In the genomic region with DNA sequence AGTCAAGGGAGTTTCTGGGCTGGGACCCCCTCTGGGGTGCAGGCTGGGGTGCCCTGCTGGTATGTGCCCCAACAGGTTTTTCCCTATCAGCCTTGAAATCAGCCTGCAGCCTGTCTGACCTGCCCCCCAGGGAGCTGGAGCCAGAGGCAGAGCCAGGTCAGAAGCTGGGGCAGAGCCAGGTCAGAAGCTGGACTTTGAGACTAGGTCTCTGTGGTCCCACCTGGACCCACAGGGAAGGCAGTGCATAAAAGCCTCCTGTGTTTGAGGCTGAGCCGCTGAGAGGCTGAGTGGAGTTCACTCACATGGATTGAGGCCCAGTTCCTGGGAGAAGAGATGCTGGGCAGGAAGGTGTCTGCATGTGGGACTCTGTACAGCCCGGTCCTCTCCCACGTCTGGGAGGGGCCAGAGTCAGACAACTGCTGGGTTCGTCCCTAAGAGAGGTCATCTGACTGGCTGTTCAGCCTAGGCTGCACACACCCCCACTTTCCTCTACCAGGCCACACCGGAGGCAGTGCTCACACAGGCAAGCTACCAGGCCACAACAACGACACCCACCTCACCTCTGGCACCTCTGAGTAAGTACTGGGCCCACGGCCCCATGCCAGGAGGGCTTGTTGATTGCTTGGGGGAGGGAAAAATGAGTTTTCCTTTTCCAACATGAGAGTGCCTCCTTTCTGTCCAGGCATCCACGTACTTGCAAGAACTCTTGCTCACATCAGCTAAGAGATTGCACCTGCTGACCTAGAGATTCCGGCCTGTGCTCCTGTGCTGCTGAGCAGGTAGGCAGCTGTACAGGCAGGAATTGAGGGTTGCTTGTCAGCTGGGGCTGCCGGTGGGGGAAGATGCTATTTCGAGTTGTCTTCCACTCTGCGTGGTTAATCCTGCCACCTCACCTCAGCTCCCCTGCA, we compare ENCODE assay signal across 8 cellular contexts. TPM values are rescaled to one million over a fixed set of nuclear protein-coding genes. Genes with fewer than 3 reads are reported as not detected.
DNase-seq lines count a peak whose midpoint lies in the region; ATAC-seq and TF ChIP-seq lines count a peak whose summit lies in the region.

ANXA9 (plus strand) TSS at position 488 of the 908 bp plus-strand sequence. CDS start 814 bp downstream, outside the sequence.

- no peak within 1 kb of the TSS for H3K27ac Mint-ChIP-seq in activated T-helper 2 cell treated with anti-CD3 and anti-CD28 coated beads, Interferon-gamma antibody, Interleukin-2, Interleukin-4, amounts not matched to agents 10 μg/mL and 5 μg/mL and 100 μg/mL, durations not matched to agents 14 hours and 24 hours and 36 hours

- TF ChIP-seq POLR2A in erythroblast (IDR thresholded peaks at IDR 0.05; ENCODE audit: low read length): no peak
- peak; percentile 30 for TF ChIP-seq POLR2A in prostate gland (IDR thresholded peaks at IDR 0.05)

- no peak within 1 kb of the TSS for H3K27ac ChIP-seq in HEK293 (ENCODE audit: extremely low read depth, low read depth, low read length)
- no peak within 1 kb of the TSS for H3K27ac ChIP-seq in prostate gland

- DNase-seq in NCI-H510A (lab: John Stamatoyannopoulos, UW) (peak; percentile 44), erythroblast (lab: John Stamatoyannopoulos, UW) (peak; percentile 62 to 68), prostate gland (ENCODE audit: low spot score) (no peak)
- DNase-seq in stimulated activated CD4-positive, alpha-beta T cell treated with anti-CD3 and anti-CD28 coated beads, Interleukin-2, amount 100 ng/mL, for 48 hours: no peak
- DNase-seq in activated T-helper 2 cell treated with anti-CD3 and anti-CD28 coated beads, Interferon-gamma antibody, Interleukin-2, Interleukin-4, amounts not matched to agents 10 μg/mL and 5 μg/mL and 100 μg/mL, durations not matched to agents 14 hours and 24 hours and 36 hours (ENCODE audit: low spot score): no peak

- intact Hi-C loops in prostate gland (cut with DNase I): no loop called here
- intact Hi-C loops in activated T-helper 2 cell treated with anti-CD3 and anti-CD28 coated beads, Interferon-gamma antibody, Interleukin-2, Interleukin-4, amounts not matched to agents 10 μg/mL and 5 μg/mL and 100 μg/mL, durations not matched to agents 14 hours and 24 hours and 36 hours (cut with micrococcal nuclease): no loop called here

- no peaks in the 10 kb centered on the region for H3K36me3 Mint-ChIP-seq in activated T-helper 2 cell treated with anti-CD3 and anti-CD28 coated beads, Interferon-gamma antibody, Interleukin-2, Interleukin-4, amounts not matched to agents 10 μg/mL and 5 μg/mL and 100 μg/mL, durations not matched to agents 14 hours and 24 hours and 36 hours (ENCODE audit: low read depth)

- 61% methylated on average over 12 of the region's 12 CpGs for WGBS in prostate gland

- H3K36me3 ChIP-seq in HEK293 (ENCODE audit: control insufficient read depth in 2 of 2, insufficient read depth in 1 of 2, low read length in 2 of 2) (no peaks in the 10 kb centered on the region), prostate gland (no peaks in the 10 kb centered on the region)

- H3K4me1 Mint-ChIP-seq in activated T-helper 2 cell treated with anti-CD3 and anti-CD28 coated beads, Interferon-gamma antibody, Interleukin-2, Interleukin-4, amounts not matched to agents 10 μg/mL and 5 μg/mL and 100 μg/mL, durations not matched to agents 14 hours and 24 hours and 36 hours (ENCODE audit: low read depth): peaks cover 11% of the 10 kb centered on the region

- no peak within 1 kb of the TSS for H3K4me3 ChIP-seq in HEK293 (ENCODE audit: low read depth, low read length)
- H3K4me3 ChIP-seq in prostate gland: no peak within 1 kb of the TSS

- TF ChIP-seq CTCF in HEK293 (tag by site-specific recombination; IDR thresholded peaks at IDR 0.05): no peak
- TF ChIP-seq CTCF in prostate gland (IDR thresholded peaks at IDR 0.05): no peak

- H3K9me3 Mint-ChIP-seq in activated T-helper 2 cell treated with anti-CD3 and anti-CD28 coated beads, Interferon-gamma antibody, Interleukin-2, Interleukin-4, amounts not matched to agents 10 μg/mL and 5 μg/mL and 100 μg/mL, durations not matched to agents 14 hours and 24 hours and 36 hours: no peaks in the 10 kb centered on the region

- no peaks in the 10 kb centered on the region for H3K9me3 ChIP-seq in HEK293 (ENCODE audit: control insufficient read depth, insufficient read depth, low read depth, low read length)
- no peaks in the 10 kb centered on the region for H3K9me3 ChIP-seq in prostate gland

- H3K4me3 Mint-ChIP-seq in activated T-helper 2 cell treated with anti-CD3 and anti-CD28 coated beads, Interferon-gamma antibody, Interleukin-2, Interleukin-4, amounts not matched to agents 10 μg/mL and 5 μg/mL and 100 μg/mL, durations not matched to agents 14 hours and 24 hours and 36 hours (ENCODE audit: low read depth): no peak within 1 kb of the TSS

- no peaks in the 10 kb centered on the region for H3K27me3 Mint-ChIP-seq in activated T-helper 2 cell treated with anti-CD3 and anti-CD28 coated beads, Interferon-gamma antibody, Interleukin-2, Interleukin-4, amounts not matched to agents 10 μg/mL and 5 μg/mL and 100 μg/mL, durations not matched to agents 14 hours and 24 hours and 36 hours (ENCODE audit: low read depth)

- no peak for ATAC-seq in GM21619 (IDR thresholded peaks at IDR 0.05; ENCODE audit: unreplicated experiment)
- no peak for ATAC-seq in GM18867 (IDR thresholded peaks at IDR 0.05; ENCODE audit: unreplicated experiment)

- H3K4me1 ChIP-seq in HEK293 (ENCODE audit: control insufficient read depth, insufficient read depth, low read length): peaks cover 5% of the 10 kb centered on the region; the same call in 1 of the 2 replicates
- H3K4me1 ChIP-seq in prostate gland (replicated peaks): peaks cover 3% of the 10 kb centered on the region

- CTCF ChIA-PET in HEK293 (lab: Yijun Ruan, JAX): interaction anchor here (0.7 to 7.2 kb wide), 12 partner anchors 11 to 727 kb away, joined by 3 to 65 read pairs (median 6); partner anchors contain the start of gene MINDY1

- H3K27me3 ChIP-seq in prostate gland (replicated peaks; ENCODE audit: insufficient read depth): no peaks in the 10 kb centered on the region

- POLR2A ChIA-PET in HEK293 (lab: Yijun Ruan, JAX): interaction anchor here (0.5 to 1.3 kb wide), 5 partner anchors 12 to 363 kb away, joined by 4 to 7 read pairs (median 6); no protein-coding TSS in a partner anchor

TF ChIP-seq in HEK293, 187 proteins besides CTCF, POLR2A, EP300 and RAD21:
- TF ChIP-seq ZNF830 (tag by site-specific recombination; IDR thresholded peaks at IDR 0.05; ENCODE audit: low read depth) (no peak), BCL11B (tag by site-specific recombination; IDR thresholded peaks at IDR 0.05; ENCODE audit: low read depth) (no peak), SP2 (tag by site-specific recombination; IDR thresholded peaks at IDR 0.05) (peak; percentile 62), GLIS2 (tag by site-specific recombination; IDR thresholded peaks at IDR 0.05) (peak; percentile 34; the same call in 1 of the 2 replicates), SP3 (tag by site-specific recombination; IDR thresholded peaks at IDR 0.05) (0 out of 2 replicates have a peak, but pooled peaks have one; percentile 12), ZNF155 (tag by site-specific recombination; IDR thresholded peaks at IDR 0.05) (no peak), ZBTB1 (tag by site-specific recombination; IDR thresholded peaks at IDR 0.05) (no peak), FEZF1 (tag by site-specific recombination; IDR thresholded peaks at IDR 0.05) (no peak), EGR2 (tag by site-specific recombination; IDR thresholded peaks at IDR 0.05; ENCODE audit: low read depth) (peak; percentile 88), ZFHX2 (tag by site-specific recombination; conservative IDR thresholded peaks at IDR 0.05) (peak; percentile 88), ZNF335 (tag by site-specific recombination; conservative IDR thresholded peaks at IDR 0.05) (peak; percentile 26; the same call in 1 of the 2 replicates), ZNF341 (tag by site-specific recombination; IDR thresholded peaks at IDR 0.05; ENCODE audit: low read depth) (peak; percentile 97), ZNF558 (tag by site-specific recombination; IDR thresholded peaks at IDR 0.05) (no peak), ZBTB10 (tag by site-specific recombination; IDR thresholded peaks at IDR 0.05) (no peak)
TF ChIP-seq in HEK293: peak in this region for 7.

RNA-seq across cellular contexts. Expression of gene ANXA9, which starts in this region (rescaled TPM):
- 1 to 10 TPM; 1.1 to 3.4 TPM for total RNA-seq in prostate gland
- total RNA-seq in activated T-helper 2 cell treated with anti-CD3 and anti-CD28 coated beads, Interferon-gamma antibody, Interleukin-2, Interleukin-4, amounts not matched to agents 10 μg/mL and 5 μg/mL and 100 μg/mL, durations not matched to agents 14 hours and 24 hours and 36 hours: 0.32 TPM in 1 of 2 replicates, not detected in the other

Comparison
In these comparisons a context has a peak if more than half of its experiments do, and no peak if none do; other contexts are left out.
1. DNase-seq: peak in NCI-H510A (single experiment) and erythroblast (2 of 2); none in prostate gland (single experiment), stimulated activated CD4-positive, alpha-beta T cell treated with anti-CD3 and anti-CD28 coated beads, Interleukin-2, amount 100 ng/mL, for 48 hours (0 of 2) and activated T-helper 2 cell treated with anti-CD3 and anti-CD28 coated beads, Interferon-gamma antibody, Interleukin-2, Interleukin-4, amounts not matched to agents 10 μg/mL and 5 μg/mL and 100 μg/mL, durations not matched to agents 14 hours and 24 hours and 36 hours (single experiment).